In the genomic region with DNA sequence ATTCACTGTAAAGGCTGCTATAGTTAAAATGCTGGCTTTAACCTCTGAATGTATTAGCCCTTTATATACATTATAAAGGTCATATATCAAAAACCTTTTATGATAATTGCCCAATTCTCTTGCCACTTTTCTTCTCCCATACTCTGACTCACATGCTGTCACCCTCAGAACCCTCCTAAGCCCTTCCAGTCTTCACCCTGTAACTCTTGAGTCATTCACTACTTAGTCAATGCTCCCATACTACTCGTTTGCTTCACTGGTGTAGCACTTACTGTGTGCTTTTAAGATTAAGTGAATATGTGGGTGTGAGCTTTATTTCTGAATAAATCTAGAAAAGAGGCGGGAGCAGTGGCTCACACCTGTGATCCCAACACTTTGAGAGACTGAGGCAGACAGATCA, we compare ENCODE assay signal across 14 cellular contexts. TPM values are rescaled to one million over a fixed set of nuclear protein-coding genes. Genes with fewer than 3 reads are reported as not detected.
DNase-seq lines count a peak whose midpoint lies in the region; ATAC-seq and TF ChIP-seq lines count a peak whose summit lies in the region.
"Had no signal": no experiment of that assay in that cellular context is flagged by ENCODE, and none has a peak within 500 bp of the region (broad histone marks: within the 10 kb centered on the region; RNA-seq: fewer than 3 reads in every experiment).

No MANE protein-coding gene starts in this region.

- H3K36me3 ChIP-seq in colonic mucosa: no peaks in the 10 kb centered on the region

- H3K4me1 ChIP-seq in colonic mucosa: no peaks in the 10 kb centered on the region

- no peaks in the 10 kb centered on the region for H3K27me3 ChIP-seq in colonic mucosa
- H3K27me3 ChIP-seq: heart left ventricle, stomach had no signal

- TF ChIP-seq CTCF in fibroblast of mammary gland (conservative IDR thresholded peaks at IDR 0.05; ENCODE audit: control insufficient read depth, insufficient read depth, low read depth, low read length): no peak
- no peak for TF ChIP-seq CTCF in colonic mucosa (IDR thresholded peaks at IDR 0.05)

- DNase-seq in stimulated activated CD4-positive, alpha-beta T cell treated with anti-CD3 and anti-CD28 coated beads, TNF-alpha, amount 100 ng/mL, for 48 hours (ENCODE audit: low read depth in 3 of 3): peak in 2 of 3 donors; percentile 0 to 4
- DNase-seq in stimulated activated CD4-positive, alpha-beta T cell treated with anti-CD3 and anti-CD28 coated beads, Interleukin-12 subunit alpha, Interleukin-12 subunit beta, amount 100 ng/mL, for 4 hours: no peak
- DNase-seq in RKO (ENCODE audit: low spot score) (peak; percentile 92), fibroblast of mammary gland (ENCODE audit: low read depth) (peak; percentile 92), colonic mucosa (no peak), NCI-H2227 (lab: John Stamatoyannopoulos, UW; ENCODE audit: unreplicated experiment) (no peak)
- no peak for DNase-seq in activated effector memory CD4-positive, alpha-beta T cell treated with Interleukin-2 at 50 U/mL for 16 hours
- DNase-seq: activated CD4-positive, alpha-beta T cell treated with anti-CD3 and anti-CD28 coated beads, Interleukin-2, amount 50 U/mL, for 1 hour; activated naive CD4-positive, alpha-beta T cell treated with anti-CD3 and anti-CD28 coated beads, Interleukin-2, amount 50 U/mL, for 16 hours; CD4-positive, alpha-beta T cell; heart left ventricle; NCI-H1417 treated with DMSO at 0.1 percent for 48 hours; stomach had no signal

- intact Hi-C loops in colonic mucosa (cut with DNase I): no loop called here

- H3K9ac ChIP-seq in colonic mucosa (ENCODE audit: low read depth in 2 of 2, low read length in 2 of 2): no peak overlapping the region

- H3K9me3 ChIP-seq in colonic mucosa: no peaks in the 10 kb centered on the region

- no peak overlapping the region for H3K27ac ChIP-seq in colonic mucosa
- H3K27ac ChIP-seq: heart left ventricle, stomach had no signal

- no peak for ATAC-seq in HG02840 (IDR thresholded peaks at IDR 0.05; ENCODE audit: low FRiP score, unreplicated experiment)
- ATAC-seq: heart left ventricle had no signal

- H3K4me3 ChIP-seq in fibroblast of mammary gland (ENCODE audit: control insufficient read depth, low read depth, low read length): no peak overlapping the region
- no peak overlapping the region for H3K4me3 ChIP-seq in colonic mucosa
- H3K4me3 ChIP-seq: heart left ventricle, stomach had no signal

RNA-seq across cellular contexts. Expression of a gene that starts 37.5 kb away (rescaled TPM):
- 1 to 10 TPM; 3.9 to 5.3 TPM for total RNA-seq in colonic mucosa

Comparison
In these comparisons a context has a peak if more than half of its experiments do, and no peak if none do; other contexts are left out.
1. DNase-seq: peak in stimulated activated CD4-positive, alpha-beta T cell treated with anti-CD3 and anti-CD28 coated beads, TNF-alpha, amount 100 ng/mL, for 48 hours (2 of 3), RKO (single experiment) and fibroblast of mammary gland (single experiment); none in stimulated activated CD4-positive, alpha-beta T cell treated with anti-CD3 and anti-CD28 coated beads, Interleukin-12 subunit alpha, Interleukin-12 subunit beta, amount 100 ng/mL, for 4 hours (single experiment), activated effector memory CD4-positive, alpha-beta T cell treated with Interleukin-2 at 50 U/mL for 16 hours (single experiment), colonic mucosa (single experiment) and NCI-H2227 (single experiment).